In genomic region chr2:42828487-42829416, GRCh38 we compare ENCODE assay signal across 1 cellular context.
TF ChIP-seq lines count a peak whose summit lies in the region.

No MANE protein-coding gene starts in this region.

TF ChIP-seq in HepG2, 621 proteins besides CTCF, POLR2A, EP300 and RAD21 (continued from another document and continues in another):
- no peak for TF ChIP-seq ZNF513 (CRISPR knock-in tag; conservative IDR thresholded peaks at IDR 0.05)
- TF ChIP-seq TFDP2 (CRISPR knock-in tag; IDR thresholded peaks at IDR 0.05) = no peak
- TF ChIP-seq GTF2F1 (IDR thresholded peaks at IDR 0.05; ENCODE audit: low read length) = no peak
- TF ChIP-seq DR1 (CRISPR knock-in tag; IDR thresholded peaks at IDR 0.05) = no peak
- TF ChIP-seq ZNF331 (CRISPR knock-in tag; IDR thresholded peaks at IDR 0.05) = no peak
- TF ChIP-seq TGIF2 (CRISPR knock-in tag; IDR thresholded peaks at IDR 0.05) = no peak
- no peak for TF ChIP-seq ZSCAN31 (CRISPR knock-in tag; IDR thresholded peaks at IDR 0.05; ENCODE audit: low read depth)
- TF ChIP-seq RFX5 (IDR thresholded peaks at IDR 0.05; ENCODE audit: low read depth, low read length) = no peak
- TF ChIP-seq, protein P1, sequence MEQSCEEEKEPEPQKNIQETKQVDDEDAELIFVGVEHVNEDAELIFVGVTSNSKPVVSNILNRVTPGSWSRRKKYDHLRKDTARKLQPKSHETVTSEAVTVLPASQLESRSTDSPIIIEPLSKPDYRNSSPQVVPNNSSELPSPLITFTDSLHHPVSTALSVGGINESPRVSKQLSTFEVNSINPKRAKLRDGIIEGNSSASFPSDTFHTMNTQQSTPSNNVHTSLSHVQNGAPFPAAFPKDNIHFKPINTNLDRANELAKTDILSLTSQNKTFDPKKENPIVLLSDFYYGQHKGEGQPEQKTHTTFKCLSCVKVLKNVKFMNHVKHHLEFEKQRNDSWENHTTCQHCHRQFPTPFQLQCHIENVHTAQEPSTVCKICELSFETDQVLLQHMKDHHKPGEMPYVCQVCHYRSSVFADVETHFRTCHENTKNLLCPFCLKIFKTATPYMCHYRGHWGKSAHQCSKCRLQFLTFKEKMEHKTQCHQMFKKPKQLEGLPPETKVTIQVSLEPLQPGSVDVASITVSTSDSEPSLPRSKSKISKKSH (CRISPR knock-in tag; IDR thresholded peaks at IDR 0.05; ENCODE audit: borderline replicate concordance) = peak; percentile 74; the same call in 1 of the 2 replicates
- no peak for TF ChIP-seq IRF9 (CRISPR knock-in tag; IDR thresholded peaks at IDR 0.05; ENCODE audit: borderline replicate concordance)
- TF ChIP-seq, protein P2, sequence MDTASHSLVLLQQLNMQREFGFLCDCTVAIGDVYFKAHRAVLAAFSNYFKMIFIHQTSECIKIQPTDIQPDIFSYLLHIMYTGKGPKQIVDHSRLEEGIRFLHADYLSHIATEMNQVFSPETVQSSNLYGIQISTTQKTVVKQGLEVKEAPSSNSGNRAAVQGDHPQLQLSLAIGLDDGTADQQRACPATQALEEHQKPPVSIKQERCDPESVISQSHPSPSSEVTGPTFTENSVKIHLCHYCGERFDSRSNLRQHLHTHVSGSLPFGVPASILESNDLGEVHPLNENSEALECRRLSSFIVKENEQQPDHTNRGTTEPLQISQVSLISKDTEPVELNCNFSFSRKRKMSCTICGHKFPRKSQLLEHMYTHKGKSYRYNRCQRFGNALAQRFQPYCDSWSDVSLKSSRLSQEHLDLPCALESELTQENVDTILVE (CRISPR knock-in tag; IDR thresholded peaks at IDR 0.05) = peak; percentile 60; the same call in 1 of the 2 replicates
- no peak for TF ChIP-seq EZH2 (conservative IDR thresholded peaks at IDR 0.05; ENCODE audit: low read depth, low read length)
- TF ChIP-seq ZNF138 (CRISPR knock-in tag; IDR thresholded peaks at IDR 0.05; ENCODE audit: low read depth) = no peak
- TF ChIP-seq TSC22D2 (CRISPR knock-in tag; IDR thresholded peaks at IDR 0.05; ENCODE audit: borderline replicate concordance) = 0 out of 2 replicates have a peak, but pooled peaks have one; percentile 57
- TF ChIP-seq TEAD3 (CRISPR knock-in tag; optimal IDR thresholded peaks at IDR 0.05; ENCODE audit: borderline replicate concordance) = peak; percentile 67
- TF ChIP-seq DDIT3 (CRISPR knock-in tag; IDR thresholded peaks at IDR 0.05) = no peak
- no peak for TF ChIP-seq BRD4 (CRISPR knock-in tag; IDR thresholded peaks at IDR 0.05)
- no peak for TF ChIP-seq ZNF24 (IDR thresholded peaks at IDR 0.05)
- TF ChIP-seq FOSL2 (CRISPR knock-in tag; IDR thresholded peaks at IDR 0.05) = 0 out of 2 replicates have a peak, but pooled peaks have one; percentile 30
- TF ChIP-seq ZNF160 (CRISPR knock-in tag; IDR thresholded peaks at IDR 0.05) = no peak
- TF ChIP-seq ZNF230 (CRISPR knock-in tag; IDR thresholded peaks at IDR 0.05) = no peak
- no peak for TF ChIP-seq ZNF10 (CRISPR knock-in tag; IDR thresholded peaks at IDR 0.05; ENCODE audit: borderline replicate concordance, low read depth)
- TF ChIP-seq ZFYVE20 (CRISPR knock-in tag; IDR thresholded peaks at IDR 0.05; ENCODE audit: borderline replicate concordance, low read depth) = no peak
- no peak for TF ChIP-seq CEBPZ (IDR thresholded peaks at IDR 0.05; ENCODE audit: low read length)
- no peak for TF ChIP-seq NFKBIZ (CRISPR knock-in tag; IDR thresholded peaks at IDR 0.05)
- TF ChIP-seq CENPBD1 (CRISPR knock-in tag; IDR thresholded peaks at IDR 0.05; ENCODE audit: borderline replicate concordance, low read depth) = no peak
- no peak for TF ChIP-seq ZBTB37 (CRISPR knock-in tag; IDR thresholded peaks at IDR 0.05)
- TF ChIP-seq CENPX (CRISPR knock-in tag; IDR thresholded peaks at IDR 0.05) = no peak
- TF ChIP-seq ATF7-NPFF (CRISPR knock-in tag; IDR thresholded peaks at IDR 0.05; ENCODE audit: low read depth) = no peak
- no peak for TF ChIP-seq ZFP82 (CRISPR knock-in tag; IDR thresholded peaks at IDR 0.05; ENCODE audit: borderline replicate concordance)
- TF ChIP-seq NONO (IDR thresholded peaks at IDR 0.05) = no peak
- 0 out of 2 replicates have a peak, but pooled peaks have one; percentile 41 for TF ChIP-seq NONO (CRISPR knock-in tag; conservative IDR thresholded peaks at IDR 0.05)
- TF ChIP-seq, protein P3, sequence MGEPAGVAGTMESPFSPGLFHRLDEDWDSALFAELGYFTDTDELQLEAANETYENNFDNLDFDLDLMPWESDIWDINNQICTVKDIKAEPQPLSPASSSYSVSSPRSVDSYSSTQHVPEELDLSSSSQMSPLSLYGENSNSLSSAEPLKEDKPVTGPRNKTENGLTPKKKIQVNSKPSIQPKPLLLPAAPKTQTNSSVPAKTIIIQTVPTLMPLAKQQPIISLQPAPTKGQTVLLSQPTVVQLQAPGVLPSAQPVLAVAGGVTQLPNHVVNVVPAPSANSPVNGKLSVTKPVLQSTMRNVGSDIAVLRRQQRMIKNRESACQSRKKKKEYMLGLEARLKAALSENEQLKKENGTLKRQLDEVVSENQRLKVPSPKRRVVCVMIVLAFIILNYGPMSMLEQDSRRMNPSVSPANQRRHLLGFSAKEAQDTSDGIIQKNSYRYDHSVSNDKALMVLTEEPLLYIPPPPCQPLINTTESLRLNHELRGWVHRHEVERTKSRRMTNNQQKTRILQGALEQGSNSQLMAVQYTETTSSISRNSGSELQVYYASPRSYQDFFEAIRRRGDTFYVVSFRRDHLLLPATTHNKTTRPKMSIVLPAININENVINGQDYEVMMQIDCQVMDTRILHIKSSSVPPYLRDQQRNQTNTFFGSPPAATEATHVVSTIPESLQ (CRISPR knock-in tag; conservative IDR thresholded peaks at IDR 0.05) = no peak
- 0 out of 2 replicates have a peak, but pooled peaks have one; percentile 39 for TF ChIP-seq BCL6 (CRISPR knock-in tag; IDR thresholded peaks at IDR 0.05)
- TF ChIP-seq IRF1 (CRISPR knock-in tag; IDR thresholded peaks at IDR 0.05; ENCODE audit: low read depth) = no peak
- TF ChIP-seq ZSCAN9 (CRISPR knock-in tag; IDR thresholded peaks at IDR 0.05; ENCODE audit: borderline replicate concordance) = no peak
- no peak for TF ChIP-seq CHCHD3 (CRISPR knock-in tag; IDR thresholded peaks at IDR 0.05)
- TF ChIP-seq HMG20B (CRISPR knock-in tag; conservative IDR thresholded peaks at IDR 0.05) = no peak
- TF ChIP-seq TBX3 (IDR thresholded peaks at IDR 0.05; ENCODE audit: borderline replicate concordance) = no peak
- TF ChIP-seq ZNF281 (CRISPR knock-in tag; IDR thresholded peaks at IDR 0.05; ENCODE audit: borderline replicate concordance) = no peak
- TF ChIP-seq ZNF180 (CRISPR knock-in tag; IDR thresholded peaks at IDR 0.05; ENCODE audit: borderline replicate concordance, low read depth) = no peak
- TF ChIP-seq ZNF569 (CRISPR knock-in tag; IDR thresholded peaks at IDR 0.05; ENCODE audit: borderline replicate concordance) = no peak
- peak; percentile 21; the same call in 1 of the 2 replicates for TF ChIP-seq HOXA3 (CRISPR knock-in tag; IDR thresholded peaks at IDR 0.05)
